ENCODE assay signal across 1 cellular context in genomic region chr1:228082975-228083870, GRCh38.
TF ChIP-seq lines count a peak whose summit lies in the region.

No MANE protein-coding gene starts in this region.

TF ChIP-seq in HepG2, 621 proteins besides CTCF, POLR2A, EP300 and RAD21 (continued from another document and continues in another):
- peak; percentile 10; the same call in 1 of the 2 replicates for TF ChIP-seq NR2F2 (IDR thresholded peaks at IDR 0.05; ENCODE audit: borderline replicate concordance, low read depth)
- TF ChIP-seq ZNF136 (CRISPR knock-in tag; IDR thresholded peaks at IDR 0.05; ENCODE audit: low read depth), result no peak
- TF ChIP-seq, protein P1, sequence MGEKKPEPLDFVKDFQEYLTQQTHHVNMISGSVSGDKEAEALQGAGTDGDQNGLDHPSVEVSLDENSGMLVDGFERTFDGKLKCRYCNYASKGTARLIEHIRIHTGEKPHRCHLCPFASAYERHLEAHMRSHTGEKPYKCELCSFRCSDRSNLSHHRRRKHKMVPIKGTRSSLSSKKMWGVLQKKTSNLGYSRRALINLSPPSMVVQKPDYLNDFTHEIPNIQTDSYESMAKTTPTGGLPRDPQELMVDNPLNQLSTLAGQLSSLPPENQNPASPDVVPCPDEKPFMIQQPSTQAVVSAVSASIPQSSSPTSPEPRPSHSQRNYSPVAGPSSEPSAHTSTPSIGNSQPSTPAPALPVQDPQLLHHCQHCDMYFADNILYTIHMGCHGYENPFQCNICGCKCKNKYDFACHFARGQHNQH (CRISPR knock-in tag; IDR thresholded peaks at IDR 0.05), result no peak
- no peak for TF ChIP-seq MLXIP (CRISPR knock-in tag; IDR thresholded peaks at IDR 0.05; ENCODE audit: borderline replicate concordance)
- no peak for TF ChIP-seq NFRKB (IDR thresholded peaks at IDR 0.05)
- TF ChIP-seq ZNF704 (CRISPR knock-in tag; IDR thresholded peaks at IDR 0.05; ENCODE audit: borderline replicate concordance), result no peak
- no peak for TF ChIP-seq ZNF484 (CRISPR knock-in tag; IDR thresholded peaks at IDR 0.05; ENCODE audit: borderline replicate concordance, low read depth)
- TF ChIP-seq ZNF850 (CRISPR knock-in tag; conservative IDR thresholded peaks at IDR 0.05), result no peak
- TF ChIP-seq, protein P2, sequence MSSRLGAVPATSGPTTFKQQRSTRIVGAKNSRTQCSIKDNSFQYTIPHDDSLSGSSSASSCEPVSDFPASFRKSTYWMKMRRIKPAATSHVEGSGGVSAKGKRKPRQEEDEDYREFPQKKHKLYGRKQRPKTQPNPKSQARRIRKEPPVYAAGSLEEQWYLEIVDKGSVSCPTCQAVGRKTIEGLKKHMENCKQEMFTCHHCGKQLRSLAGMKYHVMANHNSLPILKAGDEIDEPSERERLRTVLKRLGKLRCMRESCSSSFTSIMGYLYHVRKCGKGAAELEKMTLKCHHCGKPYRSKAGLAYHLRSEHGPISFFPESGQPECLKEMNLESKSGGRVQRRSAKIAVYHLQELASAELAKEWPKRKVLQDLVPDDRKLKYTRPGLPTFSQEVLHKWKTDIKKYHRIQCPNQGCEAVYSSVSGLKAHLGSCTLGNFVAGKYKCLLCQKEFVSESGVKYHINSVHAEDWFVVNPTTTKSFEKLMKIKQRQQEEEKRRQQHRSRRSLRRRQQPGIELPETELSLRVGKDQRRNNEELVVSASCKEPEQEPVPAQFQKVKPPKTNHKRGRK (CRISPR knock-in tag; IDR thresholded peaks at IDR 0.05), result no peak
- TF ChIP-seq, protein P3, sequence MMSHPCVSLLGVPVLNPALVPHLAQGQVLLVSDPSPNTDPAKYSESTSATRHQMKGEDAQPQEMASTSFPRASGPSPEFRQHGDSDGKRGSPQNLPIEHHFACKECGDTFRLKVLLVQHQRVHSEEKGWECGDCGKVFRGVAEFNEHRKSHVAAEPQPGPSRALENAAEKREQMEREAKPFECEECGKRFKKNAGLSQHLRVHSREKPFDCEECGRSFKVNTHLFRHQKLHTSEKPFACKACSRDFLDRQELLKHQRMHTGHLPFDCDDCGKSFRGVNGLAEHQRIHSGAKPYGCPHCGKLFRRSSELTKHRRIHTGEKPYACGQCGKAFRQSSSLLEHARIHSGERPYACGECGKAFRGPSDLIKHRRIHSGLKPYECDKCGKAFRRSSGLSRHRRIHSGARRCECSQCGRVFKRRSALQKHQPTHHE (CRISPR knock-in tag; IDR thresholded peaks at IDR 0.05; ENCODE audit: borderline replicate concordance), result no peak
- TF ChIP-seq ZNF605 (CRISPR knock-in tag; IDR thresholded peaks at IDR 0.05), result no peak; the same call in 1 of the 2 replicates
- no peak for TF ChIP-seq GATAD2A (CRISPR knock-in tag; IDR thresholded peaks at IDR 0.05)
- TF ChIP-seq AKAP8 (CRISPR knock-in tag; IDR thresholded peaks at IDR 0.05), result 0 out of 2 replicates have a peak, but pooled peaks have one; percentile 9
- peak; percentile 34 for TF ChIP-seq RBFOX2 (IDR thresholded peaks at IDR 0.05; ENCODE audit: low read depth, low read length)
- TF ChIP-seq, protein P4, sequence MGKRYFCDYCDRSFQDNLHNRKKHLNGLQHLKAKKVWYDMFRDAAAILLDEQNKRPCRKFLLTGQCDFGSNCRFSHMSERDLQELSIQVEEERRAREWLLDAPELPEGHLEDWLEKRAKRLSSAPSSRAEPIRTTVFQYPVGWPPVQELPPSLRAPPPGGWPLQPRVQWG (CRISPR knock-in tag; IDR thresholded peaks at IDR 0.05; ENCODE audit: borderline replicate concordance, low read depth), result no peak
- TF ChIP-seq TMF1 (CRISPR knock-in tag; IDR thresholded peaks at IDR 0.05; ENCODE audit: low read depth), result no peak
- TF ChIP-seq TEAD3 (CRISPR knock-in tag; optimal IDR thresholded peaks at IDR 0.05; ENCODE audit: borderline replicate concordance), result no peak
- no peak for TF ChIP-seq ZNF549 (CRISPR knock-in tag; IDR thresholded peaks at IDR 0.05)
- TF ChIP-seq IRF2 (CRISPR knock-in tag; IDR thresholded peaks at IDR 0.05), result no peak
- TF ChIP-seq ATM (IDR thresholded peaks at IDR 0.05; ENCODE audit: borderline replicate concordance), result no peak
- no peak for TF ChIP-seq ZNF737 (CRISPR knock-in tag; IDR thresholded peaks at IDR 0.05; ENCODE audit: borderline replicate concordance)
- TF ChIP-seq, protein P5, sequence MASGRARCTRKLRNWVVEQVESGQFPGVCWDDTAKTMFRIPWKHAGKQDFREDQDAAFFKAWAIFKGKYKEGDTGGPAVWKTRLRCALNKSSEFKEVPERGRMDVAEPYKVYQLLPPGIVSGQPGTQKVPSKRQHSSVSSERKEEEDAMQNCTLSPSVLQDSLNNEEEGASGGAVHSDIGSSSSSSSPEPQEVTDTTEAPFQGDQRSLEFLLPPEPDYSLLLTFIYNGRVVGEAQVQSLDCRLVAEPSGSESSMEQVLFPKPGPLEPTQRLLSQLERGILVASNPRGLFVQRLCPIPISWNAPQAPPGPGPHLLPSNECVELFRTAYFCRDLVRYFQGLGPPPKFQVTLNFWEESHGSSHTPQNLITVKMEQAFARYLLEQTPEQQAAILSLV (CRISPR knock-in tag; IDR thresholded peaks at IDR 0.05; ENCODE audit: borderline replicate concordance), result no peak
- TF ChIP-seq ZNF761 (CRISPR knock-in tag; conservative IDR thresholded peaks at IDR 0.05), result no peak
- no peak for TF ChIP-seq SIX4 (CRISPR knock-in tag; IDR thresholded peaks at IDR 0.05)
- no peak for TF ChIP-seq ZNF839 (CRISPR knock-in tag; IDR thresholded peaks at IDR 0.05; ENCODE audit: borderline replicate concordance)
- TF ChIP-seq USF2 (IDR thresholded peaks at IDR 0.05; ENCODE audit: low read depth, low read length), result no peak
- 0 out of 2 replicates have a peak, but pooled peaks have one; percentile 41 for TF ChIP-seq USF2 (CRISPR knock-in tag; IDR thresholded peaks at IDR 0.05; ENCODE audit: borderline replicate concordance)
- TF ChIP-seq ZZZ3 (CRISPR knock-in tag; IDR thresholded peaks at IDR 0.05; ENCODE audit: borderline replicate concordance), result no peak
- no peak for TF ChIP-seq SIX1 (CRISPR knock-in tag; IDR thresholded peaks at IDR 0.05; ENCODE audit: borderline replicate concordance)
- TF ChIP-seq, protein P6, sequence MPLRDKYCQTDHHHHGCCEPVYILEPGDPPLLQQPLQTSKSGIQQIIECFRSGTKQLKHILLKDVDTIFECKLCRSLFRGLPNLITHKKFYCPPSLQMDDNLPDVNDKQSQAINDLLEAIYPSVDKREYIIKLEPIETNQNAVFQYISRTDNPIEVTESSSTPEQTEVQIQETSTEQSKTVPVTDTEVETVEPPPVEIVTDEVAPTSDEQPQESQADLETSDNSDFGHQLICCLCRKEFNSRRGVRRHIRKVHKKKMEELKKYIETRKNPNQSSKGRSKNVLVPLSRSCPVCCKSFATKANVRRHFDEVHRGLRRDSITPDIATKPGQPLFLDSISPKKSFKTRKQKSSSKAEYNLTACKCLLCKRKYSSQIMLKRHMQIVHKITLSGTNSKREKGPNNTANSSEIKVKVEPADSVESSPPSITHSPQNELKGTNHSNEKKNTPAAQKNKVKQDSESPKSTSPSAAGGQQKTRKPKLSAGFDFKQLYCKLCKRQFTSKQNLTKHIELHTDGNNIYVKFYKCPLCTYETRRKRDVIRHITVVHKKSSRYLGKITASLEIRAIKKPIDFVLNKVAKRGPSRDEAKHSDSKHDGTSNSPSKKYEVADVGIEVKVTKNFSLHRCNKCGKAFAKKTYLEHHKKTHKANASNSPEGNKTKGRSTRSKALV (CRISPR knock-in tag; IDR thresholded peaks at IDR 0.05), result peak; percentile 23; the same call in 1 of the 2 replicates
- no peak for TF ChIP-seq KMT2A (CRISPR knock-in tag; IDR thresholded peaks at IDR 0.05)
- TF ChIP-seq ISL2 (CRISPR knock-in tag; IDR thresholded peaks at IDR 0.05), result no peak; the same call in none of the 2 replicates
- no peak for TF ChIP-seq ZNF576 (CRISPR knock-in tag; IDR thresholded peaks at IDR 0.05)
- TF ChIP-seq ARHGAP35 (CRISPR knock-in tag; IDR thresholded peaks at IDR 0.05; ENCODE audit: borderline replicate concordance), result 0 out of 2 replicates have a peak, but pooled peaks have one; percentile 21
- TF ChIP-seq HOXA5 (CRISPR knock-in tag; IDR thresholded peaks at IDR 0.05), result peak; percentile 53
- TF ChIP-seq, protein P7, sequence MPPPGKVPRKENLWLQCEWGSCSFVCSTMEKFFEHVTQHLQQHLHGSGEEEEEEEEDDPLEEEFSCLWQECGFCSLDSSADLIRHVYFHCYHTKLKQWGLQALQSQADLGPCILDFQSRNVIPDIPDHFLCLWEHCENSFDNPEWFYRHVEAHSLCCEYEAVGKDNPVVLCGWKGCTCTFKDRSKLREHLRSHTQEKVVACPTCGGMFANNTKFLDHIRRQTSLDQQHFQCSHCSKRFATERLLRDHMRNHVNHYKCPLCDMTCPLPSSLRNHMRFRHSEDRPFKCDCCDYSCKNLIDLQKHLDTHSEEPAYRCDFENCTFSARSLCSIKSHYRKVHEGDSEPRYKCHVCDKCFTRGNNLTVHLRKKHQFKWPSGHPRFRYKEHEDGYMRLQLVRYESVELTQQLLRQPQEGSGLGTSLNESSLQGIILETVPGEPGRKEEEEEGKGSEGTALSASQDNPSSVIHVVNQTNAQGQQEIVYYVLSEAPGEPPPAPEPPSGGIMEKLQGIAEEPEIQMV (CRISPR knock-in tag; IDR thresholded peaks at IDR 0.05; ENCODE audit: low read depth), result no peak
- TF ChIP-seq NR2C2 (CRISPR knock-in tag; IDR thresholded peaks at IDR 0.05; ENCODE audit: borderline replicate concordance), result no peak; the same call in 1 of the 2 replicates
- 0 out of 2 replicates have a peak, but pooled peaks have one; percentile 38 for TF ChIP-seq ZNF292 (CRISPR knock-in tag; IDR thresholded peaks at IDR 0.05; ENCODE audit: borderline replicate concordance, low read depth)
- TF ChIP-seq ZNF251 (CRISPR knock-in tag; IDR thresholded peaks at IDR 0.05), result no peak
- TF ChIP-seq SMC3 (IDR thresholded peaks at IDR 0.05; ENCODE audit: low read length), result no peak
- TF ChIP-seq, protein P8, sequence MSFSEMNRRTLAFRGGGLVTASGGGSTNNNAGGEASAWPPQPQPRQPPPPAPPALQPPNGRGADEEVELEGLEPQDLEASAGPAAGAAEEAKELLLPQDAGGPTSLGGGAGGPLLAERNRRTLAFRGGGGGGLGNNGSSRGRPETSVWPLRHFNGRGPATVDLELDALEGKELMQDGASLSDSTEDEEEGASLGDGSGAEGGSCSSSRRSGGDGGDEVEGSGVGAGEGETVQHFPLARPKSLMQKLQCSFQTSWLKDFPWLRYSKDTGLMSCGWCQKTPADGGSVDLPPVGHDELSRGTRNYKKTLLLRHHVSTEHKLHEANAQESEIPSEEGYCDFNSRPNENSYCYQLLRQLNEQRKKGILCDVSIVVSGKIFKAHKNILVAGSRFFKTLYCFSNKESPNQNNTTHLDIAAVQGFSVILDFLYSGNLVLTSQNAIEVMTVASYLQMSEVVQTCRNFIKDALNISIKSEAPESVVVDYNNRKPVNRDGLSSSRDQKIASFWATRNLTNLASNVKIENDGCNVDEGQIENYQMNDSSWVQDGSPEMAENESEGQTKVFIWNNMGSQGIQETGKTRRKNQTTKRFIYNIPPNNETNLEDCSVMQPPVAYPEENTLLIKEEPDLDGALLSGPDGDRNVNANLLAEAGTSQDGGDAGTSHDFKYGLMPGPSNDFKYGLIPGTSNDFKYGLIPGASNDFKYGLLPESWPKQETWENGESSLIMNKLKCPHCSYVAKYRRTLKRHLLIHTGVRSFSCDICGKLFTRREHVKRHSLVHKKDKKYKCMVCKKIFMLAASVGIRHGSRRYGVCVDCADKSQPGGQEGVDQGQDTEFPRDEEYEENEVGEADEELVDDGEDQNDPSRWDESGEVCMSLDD (CRISPR knock-in tag; IDR thresholded peaks at IDR 0.05; ENCODE audit: borderline replicate concordance), result no peak
